Comparison of ENCODE assay signal across 24 cellular contexts in the genomic region with DNA sequence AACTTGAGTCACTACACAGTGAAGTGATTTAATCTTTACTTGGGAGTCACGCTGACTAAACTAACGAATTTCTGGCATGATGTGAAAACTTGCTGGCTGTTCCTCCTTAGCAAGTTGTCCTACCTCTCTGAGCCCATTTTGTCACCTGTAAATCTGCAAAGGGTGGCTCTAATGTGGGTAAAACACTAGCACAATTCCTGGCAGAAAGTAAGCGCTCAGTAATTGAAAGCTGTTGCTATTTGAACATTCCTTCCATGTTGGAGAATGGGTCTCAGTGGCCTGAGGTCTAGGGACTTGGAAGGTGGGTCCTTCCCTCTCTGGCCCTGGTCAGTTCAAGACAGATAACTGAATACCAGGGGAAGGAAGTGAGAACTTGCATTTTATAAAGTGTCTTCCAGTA.
"Had no signal": no experiment of that assay in that cellular context is flagged by ENCODE, and none has a peak within 500 bp of the region (broad histone marks: within the 10 kb centered on the region; RNA-seq: fewer than 3 reads in every experiment).

No MANE protein-coding gene starts in this region.

- H3K9me3 ChIP-seq: heart right ventricle, lower lobe of right lung, right atrium auricular region, suprapubic skin, thoracic aorta, tibial artery, upper lobe of right lung had no signal

- H3K27ac ChIP-seq: heart right ventricle, hepatocyte, lower lobe of right lung, parathyroid adenoma, right atrium auricular region, skin epidermis, suprapubic skin, thoracic aorta, tibial artery, upper lobe of right lung had no signal

- H3K36me3 ChIP-seq: heart right ventricle, lower lobe of right lung, right atrium auricular region, suprapubic skin, thoracic aorta, tibial artery, upper lobe of right lung had no signal

- H3K4me3 ChIP-seq: heart right ventricle, hepatocyte, lower lobe of right lung, right atrium auricular region, skin epidermis, suprapubic skin, thoracic aorta, tibial artery, upper lobe of right lung had no signal

- H3K27me3 ChIP-seq: hepatocyte, suprapubic skin had no signal

- DNase-seq: heart right ventricle; islet precursor cell; left ventricle myocardium superior; lower lobe of right lung; mammary epithelial cell; mesenchymal stem cell; naive thymus-derived CD8-positive, alpha-beta T cell; nucleus accumbens; stimulated activated CD4-positive, alpha-beta T cell treated with anti-CD3 and anti-CD28 coated beads, Interleukin-12 subunit alpha, Interleukin-12 subunit beta, amount 100 ng/mL, for 4 hours; stimulated activated CD4-positive, alpha-beta T cell treated with anti-CD3 and anti-CD28 coated beads, Interleukin-15, amount 100 ng/mL, for 24 hours; stimulated activated CD4-positive, alpha-beta T cell treated with anti-CD3 and anti-CD28 coated beads, Interleukin-2, amount 100 ng/mL, for 24 hours; stimulated activated CD4-positive, alpha-beta T cell treated with anti-CD3 and anti-CD28 coated beads, Interleukin-4, amount 100 ng/mL, for 1 hour; stimulated activated naive CD4-positive, alpha-beta T cell; tibial artery; trophoblast cell; upper lobe of right lung had no signal

- FAIRE-seq: urothelium cell line had no signal

- H3K4me1 ChIP-seq: heart right ventricle, lower lobe of right lung, parathyroid adenoma, right atrium auricular region, suprapubic skin, tibial artery, upper lobe of right lung had no signal

- ATAC-seq: heart right ventricle; left ventricle myocardium superior; lower lobe of right lung; naive thymus-derived CD8-positive, alpha-beta T cell; sciatic nerve; upper lobe of right lung had no signal
